ENCODE assay signal across 8 cellular contexts in the genomic region with DNA sequence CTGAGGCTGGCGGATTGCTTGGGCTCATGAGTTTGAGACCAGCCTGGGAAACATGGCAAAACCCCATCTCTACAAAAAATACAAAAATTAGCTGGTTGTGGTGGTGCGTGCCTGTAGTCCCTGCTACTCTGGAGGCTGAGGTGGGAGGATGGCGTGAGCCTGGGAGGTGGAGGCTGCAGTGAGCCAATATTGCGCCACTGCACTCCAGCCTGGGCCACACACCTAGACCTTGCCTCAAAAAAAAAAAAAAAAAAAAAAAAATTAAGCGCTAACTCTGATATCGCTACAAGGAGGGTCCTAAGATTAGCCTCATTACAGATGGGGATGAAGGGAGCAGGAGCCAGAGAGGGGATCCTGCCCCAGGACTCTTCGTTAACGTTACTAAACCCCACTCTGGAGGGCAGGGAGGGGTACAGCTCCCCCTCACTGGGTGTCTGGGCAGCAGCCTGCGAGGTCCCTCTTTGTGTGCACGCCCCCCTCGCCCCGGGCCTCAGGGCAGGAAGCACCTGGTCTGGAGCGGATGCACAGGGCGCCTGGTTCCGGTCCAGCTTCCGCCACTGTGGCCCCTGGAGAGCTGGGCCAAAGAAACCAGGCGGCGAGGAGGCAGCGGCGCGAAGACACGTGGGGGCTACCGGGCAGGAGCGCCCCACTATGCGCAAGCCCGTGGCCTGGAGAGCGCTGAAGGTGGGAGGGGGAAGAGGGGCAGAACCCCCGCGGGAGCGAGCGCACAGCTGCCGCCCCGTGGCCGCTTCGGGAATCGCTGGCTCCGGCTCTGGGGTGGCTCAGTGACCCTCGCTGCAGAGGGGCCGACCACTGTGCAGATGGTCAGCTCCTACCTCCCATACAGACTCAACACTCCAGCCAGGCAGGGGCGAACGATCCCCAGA. TPM values are rescaled to one million over a fixed set of nuclear protein-coding genes. Genes with fewer than 3 reads are reported as not detected.
DNase-seq lines count a peak whose midpoint lies in the region; ATAC-seq and TF ChIP-seq lines count a peak whose summit lies in the region.

No MANE protein-coding gene starts in this region.

- no peak for DNase-seq in GM12864 (ENCODE audit: low read depth)
- DNase-seq in activated CD4-positive, alpha-beta T cell treated with anti-CD3 and anti-CD28 coated beads for 24 hours (ENCODE audit: low read depth in 2 of 2), result peak; percentile 50 to 58
- DNase-seq in colonic mucosa, result peak; percentile 62
- no peak for DNase-seq in mesothelial cell of epicardium (ENCODE audit: low spot score in 2 of 2, unreplicated experiment in 2 of 2)
- DNase-seq in substantia nigra (lab: John Stamatoyannopoulos, UW), result peak in 35 of 49 donors; percentile 26 to 81 (median 59)
- no peak for DNase-seq in GM19240 (ENCODE audit: insufficient read length, low spot score)

- no peaks in the 10 kb centered on the region for H3K9me3 Mint-ChIP-seq in mesothelial cell of epicardium

- peaks cover 31% of the 10 kb centered on the region for H3K27me3 Mint-ChIP-seq in mesothelial cell of epicardium (ENCODE audit: low read depth)

- no peaks in the 10 kb centered on the region for H3K27me3 ChIP-seq in colonic mucosa

- ATAC-seq in HG03196 (IDR thresholded peaks at IDR 0.05; ENCODE audit: unreplicated experiment) (peak; percentile 33), HG02884 (IDR thresholded peaks at IDR 0.05; ENCODE audit: unreplicated experiment) (no peak)

- H3K36me3 Mint-ChIP-seq in mesothelial cell of epicardium, result peaks cover 6% of the 10 kb centered on the region

- no peak overlapping the region for H3K4me3 Mint-ChIP-seq in mesothelial cell of epicardium

- peak overlapping the region; percentile 48 to 69 for H3K9ac ChIP-seq in colonic mucosa (ENCODE audit: low read depth in 2 of 2, low read length in 2 of 2)

- peaks cover 12% of the 10 kb centered on the region for H3K4me1 ChIP-seq in colonic mucosa

- no peaks in the 10 kb centered on the region for H3K9me3 ChIP-seq in colonic mucosa

- peak overlapping the region; percentile 70 for H3K4me3 ChIP-seq in GM12864 (ENCODE audit: low read depth, low read length)
- H3K4me3 ChIP-seq in colonic mucosa, result peak overlapping the region; percentile 8

- H3K36me3 ChIP-seq in colonic mucosa, result no peaks in the 10 kb centered on the region

- intact Hi-C loops in colonic mucosa (cut with DNase I), result no loop called here

- H3K4me1 Mint-ChIP-seq in mesothelial cell of epicardium, result peaks cover 4% of the 10 kb centered on the region

- TF ChIP-seq CTCF in GM12864 (IDR thresholded peaks at IDR 0.05; ENCODE audit: low read depth, low read length, missing control alignments) (peak; percentile 99), colonic mucosa (IDR thresholded peaks at IDR 0.05) (peak; percentile 63), mesothelial cell of epicardium (IDR thresholded peaks at IDR 0.05; ENCODE audit: unreplicated experiment) (peak; percentile 60)

- no peak overlapping the region for H3K27ac Mint-ChIP-seq in mesothelial cell of epicardium

- peak overlapping the region; percentile 62 for H3K27ac ChIP-seq in colonic mucosa
- peak overlapping the region; percentile 66 for H3K27ac ChIP-seq in substantia nigra (ENCODE audit: low read depth, low read length, poor library complexity, severe bottlenecking)

RNA-seq across cellular contexts. Expression of gene LYL1, which starts 1.5 kb away (rescaled TPM):
- total RNA-seq in colonic mucosa (1 to 10 TPM; 3.6 to 4.5 TPM), mesothelial cell of epicardium (3.4 to 4.0 TPM (median 3.8 TPM) in 3 replicates)

RNA-seq across cellular contexts. Expression of gene TRMT1, which starts 12.3 kb away (rescaled TPM):
- total RNA-seq in colonic mucosa (10 to 100 TPM; 17.5 to 40.1 TPM), mesothelial cell of epicardium (53.9 to 58.6 TPM (median 57.0 TPM) in 3 replicates)

RNA-seq across cellular contexts. Expression of gene NACC1, which starts 13.9 kb away (rescaled TPM):
- 100 to 1,000 TPM in 1 of 2 donors, 10 to 100 TPM in 1; 56.7 to 119 TPM for total RNA-seq in colonic mucosa
- total RNA-seq in mesothelial cell of epicardium, result 63.0 to 76.4 TPM (median 74.5 TPM) in 3 replicates

RNA-seq across cellular contexts. Expression of gene STX10, which starts 46.0 kb away (rescaled TPM):
- total RNA-seq in colonic mucosa (10 to 100 TPM; 51.0 to 78.2 TPM), mesothelial cell of epicardium (52.7 to 58.4 TPM (median 56.7 TPM) in 3 replicates)

RNA-seq across cellular contexts. Expression of gene IER2, which starts 46.0 kb away (rescaled TPM):
- total RNA-seq in colonic mucosa (100 to 1,000 TPM in 1 of 2 donors, 10 to 100 TPM in 1; 83.4 to 116 TPM), mesothelial cell of epicardium (278 to 284 TPM (median 282 TPM) in 3 replicates)

Comparison
In these comparisons a context has a peak if more than half of its experiments do, and no peak if none do; other contexts are left out.
1. DNase-seq: peak in activated CD4-positive, alpha-beta T cell treated with anti-CD3 and anti-CD28 coated beads for 24 hours (2 of 2), colonic mucosa (single experiment) and substantia nigra (35 of 49); none in GM12864 (single experiment), mesothelial cell of epicardium (0 of 2) and GM19240 (single experiment).
2. Peak in every context shown above with its lines, with median percentiles within 50 percentile points of each other: CTCF ChIP-seq.